In the genomic region with DNA sequence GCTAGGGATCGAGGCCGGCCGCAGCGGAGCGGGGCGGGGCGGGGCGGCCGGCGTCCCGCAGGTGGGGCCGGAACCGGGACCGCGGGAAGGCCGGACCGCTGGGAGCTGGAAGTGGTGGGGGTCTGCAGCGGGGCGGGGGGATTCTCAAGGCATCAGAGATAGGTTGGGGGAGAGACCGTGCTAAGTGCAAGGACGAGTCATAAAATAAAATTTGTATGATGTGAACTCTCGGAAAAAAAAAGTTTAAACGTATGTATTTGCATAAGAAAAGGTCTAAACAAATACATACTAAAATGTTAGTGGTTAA, we compare ENCODE assay signal across 8 cellular contexts. TPM values are rescaled to one million over a fixed set of nuclear protein-coding genes. Genes with fewer than 3 reads are reported as not detected.
DNase-seq lines count a peak whose midpoint lies in the region; ATAC-seq and TF ChIP-seq lines count a peak whose summit lies in the region.

A gene with protein sequence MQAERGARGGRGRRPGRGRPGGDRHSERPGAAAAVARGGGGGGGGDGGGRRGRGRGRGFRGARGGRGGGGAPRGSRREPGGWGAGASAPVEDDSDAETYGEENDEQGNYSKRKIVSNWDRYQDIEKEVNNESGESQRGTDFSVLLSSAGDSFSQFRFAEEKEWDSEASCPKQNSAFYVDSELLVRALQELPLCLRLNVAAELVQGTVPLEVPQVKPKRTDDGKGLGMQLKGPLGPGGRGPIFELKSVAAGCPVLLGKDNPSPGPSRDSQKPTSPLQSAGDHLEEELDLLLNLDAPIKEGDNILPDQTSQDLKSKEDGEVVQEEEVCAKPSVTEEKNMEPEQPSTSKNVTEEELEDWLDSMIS (minus strand): TSS at position 25 of the 307 bp plus-strand sequence. CDS start 158 bp downstream, outside the sequence.

- DNase-seq in activated T-helper 2 cell treated with anti-CD3 and anti-CD28 coated beads, Interferon-gamma antibody, Interleukin-2, Interleukin-4, amounts not matched to agents 10 μg/mL and 5 μg/mL and 100 μg/mL, durations not matched to agents 14 hours and 24 hours and 36 hours (ENCODE audit: low spot score), result no peak
- peak in 1 of 3 donors; percentile 79 for DNase-seq in right cardiac atrium
- no peak for DNase-seq in AG08396 (ENCODE audit: low spot score)
- DNase-seq in COLO829 (ENCODE audit: low spot score), result no peak
- no peak for DNase-seq in DMS79 (lab: John Stamatoyannopoulos, UW)

- no peaks in the 10 kb centered on the region for H3K36me3 ChIP-seq in HEK293 (ENCODE audit: control insufficient read depth in 2 of 2, insufficient read depth in 1 of 2, low read length in 2 of 2)
- no peaks in the 10 kb centered on the region for H3K36me3 ChIP-seq in skeletal muscle tissue (ENCODE audit: control insufficient read depth in 3 of 3, insufficient read depth in 3 of 3, low read length in 3 of 3)

- H3K27ac Mint-ChIP-seq in activated T-helper 2 cell treated with anti-CD3 and anti-CD28 coated beads, Interferon-gamma antibody, Interleukin-2, Interleukin-4, amounts not matched to agents 10 μg/mL and 5 μg/mL and 100 μg/mL, durations not matched to agents 14 hours and 24 hours and 36 hours, result peak within 1 kb of the TSS; percentile 94

- POLR2A ChIA-PET in HEK293 (lab: Yijun Ruan, JAX), result interaction anchor here (1.1 kb wide), 1 partner anchor 63 kb away, joined by 3 read pairs; a partner anchor contains a TSS

- under 1% methylated on average over 23 of the region's 23 CpGs for WGBS in right cardiac atrium

- ATAC-seq in right cardiac atrium, result no peak
- no peak for ATAC-seq in HG03432 (IDR thresholded peaks at IDR 0.05; ENCODE audit: unreplicated experiment)

- H3K4me1 ChIP-seq in HEK293 (ENCODE audit: control insufficient read depth, insufficient read depth, low read length), result peaks cover 3% of the 10 kb centered on the region
- peaks cover 2% of the 10 kb centered on the region for H3K4me1 ChIP-seq in right cardiac atrium (ENCODE audit: control insufficient read depth, insufficient read depth, low read length)
- peaks cover 5 to 10% (median 7%) of the 10 kb centered on the region in 3 donors for H3K4me1 ChIP-seq in skeletal muscle tissue (ENCODE audit: control insufficient read depth in 3 of 3, insufficient read depth in 3 of 3, low read length in 3 of 3)

- no peaks in the 10 kb centered on the region for H3K9me3 Mint-ChIP-seq in activated T-helper 2 cell treated with anti-CD3 and anti-CD28 coated beads, Interferon-gamma antibody, Interleukin-2, Interleukin-4, amounts not matched to agents 10 μg/mL and 5 μg/mL and 100 μg/mL, durations not matched to agents 14 hours and 24 hours and 36 hours

- H3K4me1 Mint-ChIP-seq in activated T-helper 2 cell treated with anti-CD3 and anti-CD28 coated beads, Interferon-gamma antibody, Interleukin-2, Interleukin-4, amounts not matched to agents 10 μg/mL and 5 μg/mL and 100 μg/mL, durations not matched to agents 14 hours and 24 hours and 36 hours (ENCODE audit: low read depth), result peaks cover 35% of the 10 kb centered on the region

- H3K36me3 Mint-ChIP-seq in activated T-helper 2 cell treated with anti-CD3 and anti-CD28 coated beads, Interferon-gamma antibody, Interleukin-2, Interleukin-4, amounts not matched to agents 10 μg/mL and 5 μg/mL and 100 μg/mL, durations not matched to agents 14 hours and 24 hours and 36 hours (ENCODE audit: low read depth), result no peaks in the 10 kb centered on the region

- peak within 1 kb of the TSS; percentile 88 to 97 (median 95) for H3K9ac ChIP-seq in skeletal muscle tissue (ENCODE audit: low read depth in 1 of 3, low read length in 3 of 3)

- TF ChIP-seq CTCF in HEK293 (tag by site-specific recombination; IDR thresholded peaks at IDR 0.05), result no peak

- no peaks in the 10 kb centered on the region for H3K27me3 Mint-ChIP-seq in activated T-helper 2 cell treated with anti-CD3 and anti-CD28 coated beads, Interferon-gamma antibody, Interleukin-2, Interleukin-4, amounts not matched to agents 10 μg/mL and 5 μg/mL and 100 μg/mL, durations not matched to agents 14 hours and 24 hours and 36 hours (ENCODE audit: low read depth)

- peak within 1 kb of the TSS; percentile 97 for H3K27ac ChIP-seq in HEK293 (ENCODE audit: extremely low read depth, low read depth, low read length)
- H3K27ac ChIP-seq in right cardiac atrium (ENCODE audit: low read length), result peak within 1 kb of the TSS; percentile 93
- H3K27ac ChIP-seq in skeletal muscle tissue (ENCODE audit: low read depth, low read length), result peak within 1 kb of the TSS; percentile 82

- H3K27me3 ChIP-seq in right cardiac atrium (ENCODE audit: control insufficient read depth, insufficient read depth), result no peaks in the 10 kb centered on the region
- H3K27me3 ChIP-seq in skeletal muscle tissue (ENCODE audit: control insufficient read depth in 3 of 3, insufficient read depth in 3 of 3, low read length in 3 of 3), result no peaks in the 10 kb centered on the region

- CTCF ChIA-PET in HEK293 (lab: Yijun Ruan, JAX), result no interaction called here

- intact Hi-C loops in activated T-helper 2 cell treated with anti-CD3 and anti-CD28 coated beads, Interferon-gamma antibody, Interleukin-2, Interleukin-4, amounts not matched to agents 10 μg/mL and 5 μg/mL and 100 μg/mL, durations not matched to agents 14 hours and 24 hours and 36 hours (cut with micrococcal nuclease), result loop anchor here (1.0 to 10.0 kb wide), 4 partner anchors 62 to 956 kb away; a partner anchor contains a TSS
- intact Hi-C loops in right cardiac atrium (cut with DNase I), result no loop called here

- H3K9me3 ChIP-seq in HEK293 (ENCODE audit: control insufficient read depth, insufficient read depth, low read depth, low read length), result no peaks in the 10 kb centered on the region
- H3K9me3 ChIP-seq in right cardiac atrium (ENCODE audit: control insufficient read depth, low read length), result no peaks in the 10 kb centered on the region
- H3K9me3 ChIP-seq in skeletal muscle tissue (ENCODE audit: control insufficient read depth in 3 of 3, low read length in 3 of 3), result no peaks in the 10 kb centered on the region

- H3K4me3 ChIP-seq in HEK293 (ENCODE audit: low read depth, low read length) (peak within 1 kb of the TSS; percentile 73), right cardiac atrium (ENCODE audit: low read length) (peak within 1 kb of the TSS; percentile 91), skeletal muscle tissue (ENCODE audit: low read length in 3 of 3) (peak within 1 kb of the TSS; percentile 78 to 97 (median 95))

- peak within 1 kb of the TSS; percentile 94 for H3K4me3 Mint-ChIP-seq in activated T-helper 2 cell treated with anti-CD3 and anti-CD28 coated beads, Interferon-gamma antibody, Interleukin-2, Interleukin-4, amounts not matched to agents 10 μg/mL and 5 μg/mL and 100 μg/mL, durations not matched to agents 14 hours and 24 hours and 36 hours (ENCODE audit: low read depth)

TF ChIP-seq in HEK293, 187 proteins besides CTCF, POLR2A, EP300 and RAD21:
- no peak for TF ChIP-seq ZNF658 (tag by site-specific recombination; IDR thresholded peaks at IDR 0.05)
- TF ChIP-seq, protein P1, sequence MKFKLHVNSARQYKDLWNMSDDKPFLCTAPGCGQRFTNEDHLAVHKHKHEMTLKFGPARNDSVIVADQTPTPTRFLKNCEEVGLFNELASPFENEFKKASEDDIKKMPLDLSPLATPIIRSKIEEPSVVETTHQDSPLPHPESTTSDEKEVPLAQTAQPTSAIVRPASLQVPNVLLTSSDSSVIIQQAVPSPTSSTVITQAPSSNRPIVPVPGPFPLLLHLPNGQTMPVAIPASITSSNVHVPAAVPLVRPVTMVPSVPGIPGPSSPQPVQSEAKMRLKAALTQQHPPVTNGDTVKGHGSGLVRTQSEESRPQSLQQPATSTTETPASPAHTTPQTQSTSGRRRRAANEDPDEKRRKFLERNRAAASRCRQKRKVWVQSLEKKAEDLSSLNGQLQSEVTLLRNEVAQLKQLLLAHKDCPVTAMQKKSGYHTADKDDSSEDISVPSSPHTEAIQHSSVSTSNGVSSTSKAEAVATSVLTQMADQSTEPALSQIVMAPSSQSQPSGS (tag by site-specific recombination; IDR thresholded peaks at IDR 0.05; ENCODE audit: low read depth), result no peak
- TF ChIP-seq GFI1B (tag by site-specific recombination; IDR thresholded peaks at IDR 0.05), result no peak
- TF ChIP-seq, protein P2, sequence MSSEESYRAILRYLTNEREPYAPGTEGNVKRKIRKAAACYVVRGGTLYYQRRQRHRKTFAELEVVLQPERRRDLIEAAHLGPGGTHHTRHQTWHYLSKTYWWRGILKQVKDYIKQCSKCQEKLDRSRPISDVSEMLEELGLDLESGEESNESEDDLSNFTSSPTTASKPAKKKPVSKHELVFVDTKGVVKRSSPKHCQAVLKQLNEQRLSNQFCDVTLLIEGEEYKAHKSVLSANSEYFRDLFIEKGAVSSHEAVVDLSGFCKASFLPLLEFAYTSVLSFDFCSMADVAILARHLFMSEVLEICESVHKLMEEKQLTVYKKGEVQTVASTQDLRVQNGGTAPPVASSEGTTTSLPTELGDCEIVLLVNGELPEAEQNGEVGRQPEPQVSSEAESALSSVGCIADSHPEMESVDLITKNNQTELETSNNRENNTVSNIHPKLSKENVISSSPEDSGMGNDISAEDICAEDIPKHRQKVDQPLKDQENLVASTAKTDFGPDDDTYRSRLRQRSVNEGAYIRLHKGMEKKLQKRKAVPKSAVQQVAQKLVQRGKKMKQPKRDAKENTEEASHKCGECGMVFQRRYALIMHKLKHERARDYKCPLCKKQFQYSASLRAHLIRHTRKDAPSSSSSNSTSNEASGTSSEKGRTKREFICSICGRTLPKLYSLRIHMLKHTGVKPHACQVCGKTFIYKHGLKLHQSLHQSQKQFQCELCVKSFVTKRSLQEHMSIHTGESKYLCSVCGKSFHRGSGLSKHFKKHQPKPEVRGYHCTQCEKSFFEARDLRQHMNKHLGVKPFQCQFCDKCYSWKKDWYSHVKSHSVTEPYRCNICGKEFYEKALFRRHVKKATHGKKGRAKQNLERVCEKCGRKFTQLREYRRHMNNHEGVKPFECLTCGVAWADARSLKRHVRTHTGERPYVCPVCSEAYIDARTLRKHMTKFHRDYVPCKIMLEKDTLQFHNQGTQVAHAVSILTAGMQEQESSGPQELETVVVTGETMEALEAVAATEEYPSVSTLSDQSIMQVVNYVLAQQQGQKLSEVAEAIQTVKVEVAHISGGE (tag by site-specific recombination; conservative IDR thresholded peaks at IDR 0.05; ENCODE audit: low read depth), result peak; percentile 33; the same call in 1 of the 2 replicates

RNA-seq across cellular contexts. Expression of the gene that starts here (rescaled TPM):
- total RNA-seq in activated T-helper 2 cell treated with anti-CD3 and anti-CD28 coated beads, Interferon-gamma antibody, Interleukin-2, Interleukin-4, amounts not matched to agents 10 μg/mL and 5 μg/mL and 100 μg/mL, durations not matched to agents 14 hours and 24 hours and 36 hours, result 19.4 and 19.8 TPM in 2 replicates
- 10 to 100 TPM; 15.1 to 20.3 (median 16.8) TPM for total RNA-seq in right cardiac atrium
- 20.0 TPM for polyA plus RNA-seq in right cardiac atrium
- total RNA-seq in skeletal muscle tissue, result 16.2 TPM
